ENCODE assay signal across 8 cellular contexts in the genomic region with DNA sequence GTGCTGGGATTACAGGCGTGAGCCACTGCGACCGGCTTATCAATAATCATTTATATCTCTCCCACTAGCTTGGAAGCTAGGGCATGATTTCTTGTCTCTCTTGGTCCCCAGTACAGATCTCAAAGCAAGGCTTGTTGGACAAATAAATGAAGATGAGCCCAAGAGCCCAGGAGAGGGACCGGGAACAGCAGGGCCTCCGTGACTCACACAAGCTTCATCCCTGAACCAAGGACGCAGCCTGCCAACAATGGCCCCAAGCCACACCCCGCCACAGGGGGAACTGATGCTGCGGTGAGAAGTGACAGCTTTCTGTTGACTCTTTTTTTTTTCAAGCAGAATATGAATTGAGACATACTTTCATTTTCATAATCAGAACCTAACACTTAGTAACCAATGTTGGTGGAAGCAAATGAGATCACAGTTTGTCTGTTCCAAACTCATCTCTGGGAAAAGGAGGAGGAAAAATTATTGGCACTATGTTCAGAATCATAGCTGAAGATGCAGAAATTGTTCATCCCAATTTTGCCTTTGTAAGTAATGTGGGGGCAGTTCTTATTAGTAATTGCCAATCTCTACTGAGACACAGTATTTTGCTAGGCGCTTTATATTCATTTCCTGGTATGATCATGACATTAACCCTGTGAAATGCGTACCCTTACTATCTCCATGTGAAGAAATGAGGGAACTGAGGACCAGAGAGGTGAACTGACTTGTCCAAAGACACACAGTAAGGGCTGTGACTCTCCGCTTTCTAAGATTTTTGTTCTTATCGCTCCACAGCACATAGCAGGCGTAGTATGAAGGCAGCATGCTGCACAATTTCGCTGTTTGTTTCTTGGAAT. TPM values are rescaled to one million over a fixed set of nuclear protein-coding genes. Genes with fewer than 3 reads are reported as not detected.
A peak's percentile ranks its signal among the peaks of the same experiment; 100 is the strongest.
DNase-seq lines count a peak whose midpoint lies in the region; ATAC-seq, FAIRE-seq and TF ChIP-seq lines count a peak whose summit lies in the region.

No MANE protein-coding gene starts in this region.

- no peak overlapping the region for H4K8ac ChIP-seq in H1 (ENCODE audit: extremely low read depth, insufficient read depth, low read length)

- no peak overlapping the region for H3K23ac ChIP-seq in H1 (ENCODE audit: insufficient read length)

- POLR2A ChIA-PET in H1 (lab: Charles Lee; ENCODE audit: partially characterized antibody), result interaction anchor here (0.9 to 1.6 kb wide), 2 partner anchors 13 kb away, joined by 3 read pairs; no protein-coding TSS in a partner anchor

- no peaks in the 10 kb centered on the region for H3K79me1 ChIP-seq in H1 (ENCODE audit: low read depth, low read length)

- 0 out of 7 replicates have a peak, but pooled peaks cover 0 to under 1% (median 0%) of the 10 kb centered on the region in 4 experiments for H3K4me1 ChIP-seq in H1 (replicated peaks in 1 of 4; ENCODE audit: control insufficient read depth in 3 of 4, insufficient read depth in 4 of 4, low read length in 3 of 4)
- peaks cover 60% of the 10 kb centered on the region for H3K4me1 ChIP-seq in suprapubic skin

- no peak for TF ChIP-seq RAD21 in H1 (IDR thresholded peaks at IDR 0.05 in 1 of 2, conservative IDR thresholded peaks at IDR 0.05 in 1 of 2; ENCODE audit: low read depth in 2 of 2, low read length in 2 of 2)

- H3K9me3 ChIP-seq in H1 (ENCODE audit: insufficient read depth in 2 of 2, low read depth in 1 of 2, low read length in 1 of 2), result no peaks in the 10 kb centered on the region
- H3K9me3 ChIP-seq in suprapubic skin, result no peaks in the 10 kb centered on the region

- H2AK5ac ChIP-seq in H1 (ENCODE audit: low read depth, low read length), result no peak overlapping the region

- H3K79me2 ChIP-seq in H1 (ENCODE audit: control insufficient read depth in 1 of 2, insufficient read depth in 2 of 2, low read length in 2 of 2), result no peaks in the 10 kb centered on the region

- H2BK12ac ChIP-seq in H1 (ENCODE audit: low read depth, low read length), result no peak overlapping the region

- H3K9ac ChIP-seq in H1 (replicated peaks in 1 of 4; ENCODE audit: extremely low read depth in 1 of 4, low read depth in 3 of 4, low read length in 3 of 4), result no peak overlapping the region

- FAIRE-seq in H1 (lab: Jason Lieb, UNC), result no peak

- no peak overlapping the region for H2BK15ac ChIP-seq in H1 (ENCODE audit: low read length)

- no peak overlapping the region for H4K5ac ChIP-seq in H1 (ENCODE audit: insufficient read length, low read depth, low read length)

- H2AFZ ChIP-seq in H1 (ENCODE audit: low read length), result 0 out of 2 replicates have a peak overlapping the region, but pooled peaks have one; percentile 11

- TF ChIP-seq EP300 in H1 (IDR thresholded peaks at IDR 0.05; ENCODE audit: borderline replicate concordance in 1 of 2, low read depth in 2 of 2, low read length in 2 of 2) (no peak), suprapubic skin (IDR thresholded peaks at IDR 0.05) (no peak)

- CTCF ChIA-PET in H1 (lab: Charles Lee; ENCODE audit: partially characterized antibody), result interaction anchor here (1.2 to 4.0 kb wide), 5 partner anchors 61 to 154 kb away, joined by 3 to 17 read pairs (median 6); no protein-coding TSS in a partner anchor

- no peak overlapping the region for H2BK20ac ChIP-seq in H1 (ENCODE audit: low read length)

- no peak overlapping the region for H3K27ac ChIP-seq in H1 (ENCODE audit: low read depth, low read length)
- H3K27ac ChIP-seq in suprapubic skin, result peak overlapping the region; percentile 100

- TF ChIP-seq CTCF in H1 (IDR thresholded peaks at IDR 0.05; ENCODE audit: control extremely low read depth in 1 of 3, insufficient read depth in 1 of 3, low read depth in 1 of 3, low read length in 3 of 3), result no peak
- peak in 1 of 2 donors; percentile 11 for TF ChIP-seq CTCF in suprapubic skin (IDR thresholded peaks at IDR 0.05)

- 81% methylated on average over 14 of the region's 14 CpGs; no CpG with 5 or more reads in 1 of the 2 experiments for WGBS in H1 (ENCODE audit: extremely low coverage in 1 of 2, insufficient coverage in 1 of 2, insufficient read length in 1 of 2, insufficient replicate concordance in 2 of 2, low coverage in 1 of 2, low lambda C conversion rate in 2 of 2, missing lambda C conversion rate in 1 of 2), 2 experiments
- WGBS in suprapubic skin, result 53% methylated on average over 14 of the region's 14 CpGs

- no peak overlapping the region for H2BK120ac ChIP-seq in H1 (replicated peaks; ENCODE audit: low read depth, low read length)

- no peaks in the 10 kb centered on the region for H3K23me2 ChIP-seq in H1 (ENCODE audit: low read depth, low read length)

- H3K36me3 ChIP-seq in H1 (ENCODE audit: control insufficient read depth in 2 of 4, insufficient read depth in 4 of 4, low read length in 3 of 4) (no peaks in the 10 kb centered on the region), suprapubic skin (no peaks in the 10 kb centered on the region)

- no peak overlapping the region for H2BK5ac ChIP-seq in H1 (ENCODE audit: low read depth, low read length)

- TF ChIP-seq POLR2A in H1 (IDR thresholded peaks at IDR 0.05; ENCODE audit: control extremely low read depth in 1 of 2, low read depth in 2 of 2, low read length in 2 of 2) (no peak), suprapubic skin (IDR thresholded peaks at IDR 0.05) (no peak)

- H3K56ac ChIP-seq in H1 (replicated peaks; ENCODE audit: insufficient read length, low read depth, low read length), result no peak overlapping the region

- no peaks in the 10 kb centered on the region for H4K20me1 ChIP-seq in H1 (replicated peaks in 1 of 2; ENCODE audit: control insufficient read depth in 1 of 2, insufficient read depth in 2 of 2, low read length in 2 of 2)

- peaks cover 0 to 11% (median 7%) of the 10 kb centered on the region in 4 experiments; a peak in 6 of 7 replicates for H3K27me3 ChIP-seq in H1 (replicated peaks in 1 of 4; ENCODE audit: control insufficient read depth in 3 of 4, extremely low read depth in 1 of 4, insufficient read depth in 3 of 4, low read length in 3 of 4)
- no peaks in the 10 kb centered on the region for H3K27me3 ChIP-seq in suprapubic skin

- H3K4ac ChIP-seq in H1 (replicated peaks; ENCODE audit: insufficient read length, low read depth, low read length), result no peak overlapping the region

- no peak overlapping the region for H3K14ac ChIP-seq in H1 (ENCODE audit: insufficient read length)

- no peak overlapping the region for H3K18ac ChIP-seq in H1 (ENCODE audit: extremely low read depth, low read length)

- H3K4me2 ChIP-seq in H1 (ENCODE audit: insufficient read depth in 1 of 2, low read depth in 2 of 2, low read length in 2 of 2), result no peak overlapping the region

- no peak overlapping the region for H4K91ac ChIP-seq in H1 (replicated peaks; ENCODE audit: insufficient read length, low read length)

- peak; percentile 24 for DNase-seq in NCI-H1694 treated with DMSO at 0.1 percent for 48 hours (lab: John Stamatoyannopoulos, UW)
- DNase-seq in activated CD8-positive, alpha-beta memory T cell treated with anti-CD3 and anti-CD28 coated beads for 24 hours, result peak; percentile 87
- no peak for DNase-seq in H1 (ENCODE audit: low read depth in 1 of 2, low spot score in 2 of 2)
- DNase-seq in occipital lobe (lab: John Stamatoyannopoulos, UW), result peak; percentile 31
- DNase-seq in suprapubic skin (ENCODE audit: low spot score in 2 of 2), result peak; percentile 96 to 98
- no peak for DNase-seq in NCI-H526 treated with DMSO at 0.1 percent for 48 hours (lab: John Stamatoyannopoulos, UW)

- H3K4me3 ChIP-seq in H1 (ENCODE audit: extremely low read depth in 1 of 4, insufficient read depth in 2 of 4, low read depth in 3 of 4, low read length in 4 of 4) (no peak overlapping the region), suprapubic skin (no peak overlapping the region)

- peak; percentile 64 for ATAC-seq in GM18508 (IDR thresholded peaks at IDR 0.05; ENCODE audit: insufficient read depth, unreplicated experiment)
- peak; percentile 88 for ATAC-seq in HG02642 (IDR thresholded peaks at IDR 0.05; ENCODE audit: poor library complexity, unreplicated experiment)

TF ChIP-seq in H1, 55 proteins besides CTCF, POLR2A, EP300 and RAD21:
- TF ChIP-seq HDAC6 (IDR thresholded peaks at IDR 0.05; ENCODE audit: low read depth, low read length) (no peak), SUZ12 (IDR thresholded peaks at IDR 0.05; ENCODE audit: low read length) (no peak), SAP30 (IDR thresholded peaks at IDR 0.05; ENCODE audit: insufficient read depth, insufficient replicate concordance, low read length) (no peak)

RNA-seq across cellular contexts. Expression of gene DUSP1, which starts 6.6 kb away (rescaled TPM):
- 6.5 and 8.6 TPM in 2 replicates for total RNA-seq in H1 (2021; fragmentation: NEBNext Ultra II Directional; extraction: Animal tissue kit (Norgen Biotek cat#: 25700))
- 11.4 and 11.7 TPM in 2 replicates for polyA plus RNA-seq in H1 (2011; rRNA removed)
- polyA plus RNA-seq in H1 (2011; cell fraction: cytosol; rRNA removed), result 11.3 TPM
- 15.3 TPM for polyA plus RNA-seq in H1 (2011; cell fraction: nucleus; rRNA removed)
- polyA plus RNA-seq in H1 (2012, experiment 1 of 2), result 6.9 to 8.1 TPM (median 7.2 TPM) in 4 replicates
- 7.6 TPM for polyA plus RNA-seq in H1 (2012, experiment 2 of 2)
- polyA plus RNA-seq in H1 (2013, experiment 1 of 2), result 3.2 TPM
- polyA plus RNA-seq in H1 (2013, experiment 2 of 2), result 2.9 TPM
- polyA minus RNA-seq in H1 (2011; rRNA and poly(A)+ RNA removed), result 17.6 and 18.7 TPM in 2 replicates
- 10.2 TPM for polyA minus RNA-seq in H1 (2011; cell fraction: cytosol; rRNA and poly(A)+ RNA removed)
- polyA minus RNA-seq in H1 (2011; cell fraction: nucleus; rRNA and poly(A)+ RNA removed), result 47.4 TPM
- total RNA-seq in occipital lobe, result 54.1 TPM
- 1,000 to 10,000 TPM; 1,246 to 2,948 (median 1,762) TPM for total RNA-seq in suprapubic skin

RNA-seq across cellular contexts. Expression of gene ERGIC1, which starts 56.4 kb away (rescaled TPM):
- total RNA-seq in H1 (2021; fragmentation: NEBNext Ultra II Directional; extraction: Animal tissue kit (Norgen Biotek cat#: 25700)), result 95.3 and 96.1 TPM in 2 replicates
- polyA plus RNA-seq in H1 (2011; rRNA removed), result 106 and 119 TPM in 2 replicates
- polyA plus RNA-seq in H1 (2011; cell fraction: cytosol; rRNA removed), result 98.1 TPM
- 111 TPM for polyA plus RNA-seq in H1 (2011; cell fraction: nucleus; rRNA removed)
- polyA plus RNA-seq in H1 (2012, experiment 1 of 2), result 66.7 to 101 TPM (median 89.0 TPM) in 4 replicates
- polyA plus RNA-seq in H1 (2012, experiment 2 of 2), result 62.7 TPM
- 77.6 TPM for polyA plus RNA-seq in H1 (2013, experiment 1 of 2)
- 91.5 TPM for polyA plus RNA-seq in H1 (2013, experiment 2 of 2)
- 164 and 223 TPM in 2 replicates for polyA minus RNA-seq in H1 (2011; rRNA and poly(A)+ RNA removed)
- polyA minus RNA-seq in H1 (2011; cell fraction: cytosol; rRNA and poly(A)+ RNA removed), result 56.1 TPM
- 85.4 TPM for polyA minus RNA-seq in H1 (2011; cell fraction: nucleus; rRNA and poly(A)+ RNA removed)
- total RNA-seq in occipital lobe, result 41.5 TPM
- total RNA-seq in suprapubic skin, result 100 to 1,000 TPM in 1 of 4 donors, 10 to 100 TPM in 3; 81.2 to 106 (median 91.8) TPM

Comparison
In these comparisons a context has a peak if more than half of its experiments do, and no peak if none do; other contexts are left out.
1. DNase-seq: peak in NCI-H1694 treated with DMSO at 0.1 percent for 48 hours (single experiment), activated CD8-positive, alpha-beta memory T cell treated with anti-CD3 and anti-CD28 coated beads for 24 hours (single experiment), occipital lobe (single experiment) and suprapubic skin (2 of 2); none in H1 (0 of 2) and NCI-H526 treated with DMSO at 0.1 percent for 48 hours (single experiment).
2. RNA of gene DUSP1, which starts 6.6 kb away (total RNA-seq): 1,246 to 2,948 TPM in suprapubic skin; 54.1 TPM in occipital lobe (single experiment) and 6.5 to 8.6 TPM in H1; every median in the first group is over 10 times any median in the second.